In the genomic region with DNA sequence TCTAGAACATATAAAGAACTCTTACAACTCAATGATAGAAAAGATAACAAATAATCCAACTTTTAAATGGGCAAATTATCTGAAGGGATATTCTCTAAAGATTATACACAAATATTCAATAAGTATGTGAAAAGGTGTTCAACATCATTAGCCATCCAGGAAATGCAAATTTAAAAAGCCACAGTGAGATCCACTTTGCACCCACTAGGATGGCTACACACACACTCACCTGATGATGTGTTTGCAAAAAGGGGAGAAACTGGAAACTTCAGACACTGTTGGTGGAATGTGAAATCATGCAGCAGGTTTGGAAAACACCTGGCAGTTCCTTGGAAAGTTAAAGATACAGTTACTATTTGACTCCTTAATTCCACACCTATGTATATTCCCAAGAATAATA, we compare ENCODE assay signal across 22 cellular contexts.
"Had no signal": no experiment of that assay in that cellular context is flagged by ENCODE, and none has a peak within 500 bp of the region (broad histone marks: within the 10 kb centered on the region; RNA-seq: fewer than 3 reads in every experiment).

No MANE protein-coding gene starts in this region.

- H3K4me3 ChIP-seq: colonic mucosa, dorsolateral prefrontal cortex, esophagus muscularis mucosa, gastrocnemius medialis, heart right ventricle, left lung, lower lobe of right lung, mucosa of descending colon had no signal

- DNase-seq: colonic mucosa; cortex of kidney; dorsolateral prefrontal cortex; effector CD4-positive, alpha-beta T cell; effector memory CD4-positive, alpha-beta T cell; foreskin keratinocyte; gastrocnemius medialis; glutamatergic neuron; head of caudate nucleus; heart right ventricle; hippocampal formation; left cardiac atrium; left lung; left ventricle myocardium superior; lower lobe of right lung; mesenchymal stem cell; mucosa of descending colon; naive B cell had no signal

- FAIRE-seq: endothelial cell of umbilical vein, islet of Langerhans, keratinocyte had no signal

- H3K27ac ChIP-seq: colonic mucosa, dorsolateral prefrontal cortex, esophagus muscularis mucosa, foreskin keratinocyte, gastrocnemius medialis, heart right ventricle, left lung, lower lobe of right lung had no signal

- H3K36me3 ChIP-seq: colonic mucosa, esophagus muscularis mucosa, gastrocnemius medialis, heart right ventricle, left lung, lower lobe of right lung had no signal

- H3K27me3 ChIP-seq: colonic mucosa, dorsolateral prefrontal cortex, esophagus muscularis mucosa, foreskin keratinocyte, gastrocnemius medialis, heart right ventricle, left lung had no signal

- H3K4me1 ChIP-seq: colonic mucosa, esophagus muscularis mucosa, foreskin keratinocyte, gastrocnemius medialis, heart right ventricle, left lung, lower lobe of right lung had no signal

- ATAC-seq: foreskin keratinocyte, gastrocnemius medialis, heart right ventricle, left cardiac atrium, left lung, left ventricle myocardium superior, lower lobe of right lung, mucosa of descending colon had no signal

- H3K9me3 ChIP-seq: colonic mucosa, esophagus muscularis mucosa, gastrocnemius medialis, left lung, lower lobe of right lung, mucosa of descending colon had no signal
